In genomic region chr11:122198291-122198983, GRCh38 we compare ENCODE assay signal across 27 cellular contexts.
DNase-seq lines count a peak whose midpoint lies in the region; ATAC-seq and TF ChIP-seq lines count a peak whose summit lies in the region.
"Had no signal": no experiment of that assay in that cellular context is flagged by ENCODE, and none has a peak within 500 bp of the region (broad histone marks: within the 10 kb centered on the region; RNA-seq: fewer than 3 reads in every experiment).

No MANE protein-coding gene starts in this region.

- no peaks in the 10 kb centered on the region for H3K27me3 ChIP-seq in GM23248 (replicated peaks; ENCODE audit: insufficient read depth)
- no peaks in the 10 kb centered on the region for H3K27me3 ChIP-seq in RWPE2 (ENCODE audit: insufficient read depth, poor library complexity, severe bottlenecking)
- no peaks in the 10 kb centered on the region for H3K27me3 ChIP-seq in fibroblast of lung (ENCODE audit: control insufficient read depth, insufficient read depth, low read length)
- H3K27me3 ChIP-seq in testis: no peaks in the 10 kb centered on the region
- H3K27me3 ChIP-seq: heart left ventricle, ovary, SJCRH30 had no signal

- TF ChIP-seq CTCF in RWPE2 (IDR thresholded peaks at IDR 0.05; ENCODE audit: poor library complexity, severe bottlenecking) (no peak), fibroblast of lung (conservative IDR thresholded peaks at IDR 0.05 in 1 of 2, IDR thresholded peaks at IDR 0.05 in 1 of 2; ENCODE audit: low read depth in 1 of 2, low read length in 2 of 2) (no peak), testis (IDR thresholded peaks at IDR 0.05) (no peak)

- H3K4me1 ChIP-seq in GM23248 (ENCODE audit: insufficient read depth) (peaks cover 69% of the 10 kb centered on the region), RWPE2 (ENCODE audit: insufficient read depth, poor library complexity, severe bottlenecking) (peaks cover 72% of the 10 kb centered on the region), fibroblast of lung (ENCODE audit: control insufficient read depth, extremely low read depth, insufficient read depth, low read length) (peaks cover 37% of the 10 kb centered on the region), testis (peaks cover 28% of the 10 kb centered on the region)

- ATAC-seq in RWPE2 (ENCODE audit: low read depth) (no peak), HG03565 (IDR thresholded peaks at IDR 0.05; ENCODE audit: unreplicated experiment) (no peak)
- ATAC-seq: CD8-positive, alpha-beta T cell; heart left ventricle; left cardiac atrium; naive thymus-derived CD4-positive, alpha-beta T cell; right cardiac atrium had no signal

- H3K4me3 ChIP-seq in GM23248 (no peak overlapping the region), RWPE2 (ENCODE audit: severe bottlenecking) (no peak overlapping the region), fibroblast of lung (replicated peaks in 1 of 4; ENCODE audit: control extremely low read depth in 1 of 4, insufficient read depth in 1 of 4, low read depth in 3 of 4, low read length in 4 of 4) (no peak overlapping the region), testis (no peak overlapping the region)
- H3K4me3 ChIP-seq: heart left ventricle, ovary, SJCRH30 had no signal

- in situ Hi-C loops in GM23248 (cut with MboI): no loop called here

- H3K9me2 ChIP-seq in GM23248 (ENCODE audit: insufficient read depth): no peaks in the 10 kb centered on the region

- H4K20me1 ChIP-seq in GM23248 (ENCODE audit: insufficient read depth): no peaks in the 10 kb centered on the region
- H4K20me1 ChIP-seq in fibroblast of lung (ENCODE audit: control insufficient read depth, extremely low read depth, insufficient read depth, low read length): no peaks in the 10 kb centered on the region

- peak overlapping the region; percentile 71 for H3K27ac ChIP-seq in GM23248
- H3K27ac ChIP-seq in RWPE2 (ENCODE audit: poor library complexity, severe bottlenecking): peak overlapping the region; percentile 98
- peak overlapping the region; percentile 55 for H3K27ac ChIP-seq in fibroblast of lung (ENCODE audit: insufficient read depth, low read length)
- peak overlapping the region; percentile 33 to 53 for H3K27ac ChIP-seq in testis
- H3K27ac ChIP-seq: ovary, VCaP had no signal

- no peak for DNase-seq in GM23248
- DNase-seq in RWPE2 (ENCODE audit: low spot score): no peak
- peak in 1 of 2 donors; percentile 48 for DNase-seq in fibroblast of lung (ENCODE audit: low read depth in 2 of 2)
- peak; percentile 50 for DNase-seq in testis
- DNase-seq in posterior cingulate gyrus: no peak
- DNase-seq in GM03348 (ENCODE audit: low spot score): no peak
- DNase-seq: activated CD4-positive, alpha-beta T cell treated with anti-CD3 and anti-CD28 coated beads, Interleukin-2, amount 10 ng/mL, durations not matched to agents 7 days and 5 days; AML-193; CD8-positive, alpha-beta T cell; effector memory CD4-positive, alpha-beta T cell; GDM1; HCEC 1CT; heart left ventricle; KG1; left cardiac atrium; naive thymus-derived CD4-positive, alpha-beta T cell; NCI-H1092; NCI-H2029; NCI-H2227 treated with DMSO at 0.1 percent for 48 hours; NCI-H774; ovary; right cardiac atrium; SJCRH30; stimulated activated CD4-positive, alpha-beta T cell treated with anti-CD3 and anti-CD28 coated beads, Interleukin-15, amount 100 ng/mL, for 24 hours; stimulated activated CD8-positive, alpha-beta memory T cell treated with anti-CD3 and anti-CD28 coated beads, Interleukin-4, amount 100 ng/mL, for 48 hours had no signal

- intact Hi-C loops in testis (cut with DNase I; ENCODE audit: low total_unique reads) (no loop called here), posterior cingulate gyrus (cut with DNase I) (no loop called here)

- peaks cover 5% of the 10 kb centered on the region; the same call in 1 of the 2 replicates for H3K36me3 ChIP-seq in GM23248 (ENCODE audit: low read depth)
- H3K36me3 ChIP-seq in RWPE2 (ENCODE audit: low read depth): peaks cover 3% of the 10 kb centered on the region; the same call in 1 of the 2 replicates
- H3K36me3 ChIP-seq in fibroblast of lung (ENCODE audit: control insufficient read depth, insufficient read depth, low read length): peaks cover 3% of the 10 kb centered on the region
- no peaks in the 10 kb centered on the region for H3K36me3 ChIP-seq in testis (ENCODE audit: low read depth, missing control alignments)
- H3K36me3 ChIP-seq: heart left ventricle, ovary, SJCRH30 had no signal

- WGBS in GM23248 (ENCODE audit: low coverage in 1 of 2, low lambda C conversion rate in 2 of 2, missing lambda C conversion rate in 2 of 2), 2 experiments: 89 to 99% methylated on average over 7 of the region's 7 CpGs
- WGBS in testis, 2 donors: 82 to 83% methylated on average over 7 of the region's 7 CpGs

- H3K9ac ChIP-seq in GM23248: no peak overlapping the region
- H3K9ac ChIP-seq in fibroblast of lung (ENCODE audit: insufficient read depth, low read length): no peak overlapping the region

- peaks cover 89% of the 10 kb centered on the region for H3F3A ChIP-seq in GM23248 (ENCODE audit: insufficient read depth)

- no peaks in the 10 kb centered on the region for H3K9me3 ChIP-seq in GM23248 (ENCODE audit: low read depth)
- H3K9me3 ChIP-seq in RWPE2 (ENCODE audit: severe bottlenecking): no peaks in the 10 kb centered on the region
- no peaks in the 10 kb centered on the region for H3K9me3 ChIP-seq in fibroblast of lung (ENCODE audit: control insufficient read depth, insufficient read depth, low read depth, low read length)
- no peaks in the 10 kb centered on the region for H3K9me3 ChIP-seq in testis
- H3K9me3 ChIP-seq: heart left ventricle, ovary, SJCRH30 had no signal

- H2AFZ ChIP-seq in GM23248 (no peak overlapping the region), fibroblast of lung (ENCODE audit: low read length) (no peak overlapping the region)

- H3K4me2 ChIP-seq in GM23248 (ENCODE audit: unreplicated experiment): peak overlapping the region; percentile 38
- no peak overlapping the region for H3K4me2 ChIP-seq in fibroblast of lung (ENCODE audit: extremely low read depth, insufficient read depth, low read length)

- TF ChIP-seq POLR2A in testis (IDR thresholded peaks at IDR 0.05): no peak

- peaks cover 91% of the 10 kb centered on the region for H3K79me2 ChIP-seq in GM23248 (ENCODE audit: insufficient read depth)
- H3K79me2 ChIP-seq in fibroblast of lung (ENCODE audit: control insufficient read depth, insufficient read depth, low read length): peaks cover 80% of the 10 kb centered on the region

Comparison
In these comparisons a context has a peak if more than half of its experiments do, and no peak if none do; other contexts are left out.
1. H3K27ac ChIP-seq: peak in every context shown above with its lines; median percentile 98 in RWPE2; 71 in GM23248; 55 in fibroblast of lung; 43 in testis.